ENCODE assay signal across 9 cellular contexts in the genomic region with DNA sequence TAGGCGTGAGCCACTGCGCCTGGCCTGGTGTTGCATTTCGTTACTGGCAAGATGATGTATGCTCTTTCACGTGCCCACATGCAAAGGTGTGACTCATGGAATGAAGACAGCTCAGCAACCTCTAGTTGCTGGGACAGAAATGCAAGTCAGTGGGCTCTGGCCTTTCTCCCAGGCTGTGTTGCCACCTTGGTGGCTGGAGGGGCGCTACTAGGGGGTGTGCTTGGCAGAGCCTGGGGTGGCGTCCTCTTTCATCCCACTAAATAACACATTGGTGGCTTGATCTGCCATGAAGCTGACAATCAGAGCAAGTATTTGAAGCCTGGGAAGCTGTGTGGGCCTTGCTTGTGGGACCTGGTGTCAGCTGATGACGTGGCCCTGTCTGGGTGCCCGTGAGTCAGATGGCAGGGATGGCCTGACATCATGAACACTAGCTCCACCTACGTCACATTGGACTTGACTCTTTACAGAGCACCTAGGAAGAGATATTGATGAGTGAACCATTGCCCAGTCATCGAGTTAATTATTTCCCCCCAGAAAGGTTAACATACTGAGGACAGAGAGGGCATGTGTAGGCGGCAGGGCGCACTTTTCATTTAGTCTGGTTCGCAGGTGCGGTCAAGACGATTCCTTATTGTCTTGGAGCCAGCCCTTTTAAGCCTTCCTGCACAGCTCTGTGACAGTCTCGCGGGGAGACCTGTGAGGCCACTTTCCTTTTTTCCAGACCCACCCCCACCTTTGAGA. TPM values are rescaled to one million over a fixed set of nuclear protein-coding genes. Genes with fewer than 3 reads are reported as not detected.
DNase-seq lines count a peak whose midpoint lies in the region; ATAC-seq and TF ChIP-seq lines count a peak whose summit lies in the region.
"Had no signal": no experiment of that assay in that cellular context is flagged by ENCODE, and none has a peak within 500 bp of the region (broad histone marks: within the 10 kb centered on the region; RNA-seq: fewer than 3 reads in every experiment).

No MANE protein-coding gene starts in this region.

- no peak for TF ChIP-seq CTCF in BE2C (IDR thresholded peaks at IDR 0.05; ENCODE audit: low read depth, low read length)

- peak; percentile 75 for ATAC-seq in activated naive CD8-positive, alpha-beta T cell treated with anti-CD3 and anti-CD28 coated beads, Interleukin-2, amount 50 U/mL, for 24 hours
- ATAC-seq in naive thymus-derived CD8-positive, alpha-beta T cell: no peak
- ATAC-seq in Right ventricle myocardium superior (ENCODE audit: poor library complexity): no peak

- CTCF ChIA-PET in CD8-positive, alpha-beta memory T cell (lab: Charles Lee): interaction anchor here (0.7 to 6.5 kb wide), 19 partner anchors 9 to 933 kb away, joined by 3 to 76 read pairs (median 6); partner anchors contain the start of genes CLYBL, GGACT and ZIC2

- H3K4me3 ChIP-seq in CD8-positive, alpha-beta memory T cell (ENCODE audit: low read length): no peak overlapping the region
- no peak overlapping the region for H3K4me3 ChIP-seq in BE2C (ENCODE audit: low read depth, low read length)

- H3K9me3 ChIP-seq in CD8-positive, alpha-beta memory T cell (ENCODE audit: low read length): no peaks in the 10 kb centered on the region
- no peaks in the 10 kb centered on the region for H3K9me3 ChIP-seq in BE2C

- intact Hi-C loops in Right ventricle myocardium superior (cut with DNase I): loop anchor here (5.0 kb wide), 2 partner anchors 262 to 862 kb away; no protein-coding TSS in a partner anchor

- H3K4me1 Mint-ChIP-seq in CD8-positive, alpha-beta memory T cell: peaks cover 42 to 49% (median 48%) of the 10 kb centered on the region in 3 donors
- peaks cover 41% of the 10 kb centered on the region for H3K4me1 Mint-ChIP-seq in activated naive CD8-positive, alpha-beta T cell treated with anti-CD3 and anti-CD28 coated beads, Interleukin-2, amount 50 U/mL, for 24 hours
- H3K4me1 Mint-ChIP-seq in naive thymus-derived CD8-positive, alpha-beta T cell: peaks cover 16 to 51% (median 48%) of the 10 kb centered on the region in 4 donors

- H3K27ac ChIP-seq in CD8-positive, alpha-beta memory T cell (ENCODE audit: low read depth, low read length): no peak overlapping the region
- H3K27ac ChIP-seq: HL-60 had no signal

- POLR2A ChIA-PET in CD8-positive, alpha-beta memory T cell (lab: Charles Lee): interaction anchor here (0.6 to 1.2 kb wide), 3 partner anchors 49 to 693 kb away, joined by 3 to 4 read pairs (median 4); partner anchors contain the start of gene CLYBL
- POLR2A ChIA-PET in naive thymus-derived CD8-positive, alpha-beta T cell (lab: Charles Lee): interaction anchor here (0.6 to 3.8 kb wide), 9 partner anchors 49 to 933 kb away, joined by 3 to 26 read pairs (median 4); partner anchors contain the start of genes CLYBL and GGACT

- H3K36me3 Mint-ChIP-seq in CD8-positive, alpha-beta memory T cell: no peaks in the 10 kb centered on the region
- H3K36me3 Mint-ChIP-seq in activated naive CD8-positive, alpha-beta T cell treated with anti-CD3 and anti-CD28 coated beads, Interleukin-2, amount 50 U/mL, for 24 hours (ENCODE audit: low read depth): no peaks in the 10 kb centered on the region
- peaks cover 0 to 5% (median 0%) of the 10 kb centered on the region in 3 donors for H3K36me3 Mint-ChIP-seq in naive thymus-derived CD8-positive, alpha-beta T cell

- no peaks in the 10 kb centered on the region for H3K36me3 ChIP-seq in CD8-positive, alpha-beta memory T cell (ENCODE audit: insufficient read depth, low read length)
- H3K36me3 ChIP-seq in BE2C: no peaks in the 10 kb centered on the region

- no peaks in the 10 kb centered on the region for H3K27me3 ChIP-seq in CD8-positive, alpha-beta memory T cell (ENCODE audit: insufficient read depth, low read length, poor library complexity, severe bottlenecking)
- no peaks in the 10 kb centered on the region for H3K27me3 ChIP-seq in BE2C

- no peaks in the 10 kb centered on the region for H3K9me3 Mint-ChIP-seq in CD8-positive, alpha-beta memory T cell
- no peaks in the 10 kb centered on the region for H3K9me3 Mint-ChIP-seq in activated naive CD8-positive, alpha-beta T cell treated with anti-CD3 and anti-CD28 coated beads, Interleukin-2, amount 50 U/mL, for 24 hours
- no peaks in the 10 kb centered on the region for H3K9me3 Mint-ChIP-seq in naive thymus-derived CD8-positive, alpha-beta T cell

- peaks cover 0 to 1% of the 10 kb centered on the region in 2 donors for H3K27me3 Mint-ChIP-seq in CD8-positive, alpha-beta memory T cell
- no peaks in the 10 kb centered on the region for H3K27me3 Mint-ChIP-seq in activated naive CD8-positive, alpha-beta T cell treated with anti-CD3 and anti-CD28 coated beads, Interleukin-2, amount 50 U/mL, for 24 hours
- peaks cover 0 to 1% (median 0%) of the 10 kb centered on the region in 5 donors for H3K27me3 Mint-ChIP-seq in naive thymus-derived CD8-positive, alpha-beta T cell

- no peak for DNase-seq in CD8-positive, alpha-beta memory T cell
- peak; percentile 42 for DNase-seq in LHCN-M2 (ENCODE audit: low read depth)
- peak; percentile 37 for DNase-seq in activated naive CD8-positive, alpha-beta T cell treated with anti-CD3 and anti-CD28 coated beads, Interleukin-2, amount 50 U/mL, for 24 hours
- peak in 1 of 10 donors; percentile 2 for DNase-seq in naive thymus-derived CD8-positive, alpha-beta T cell
- no peak for DNase-seq in Right ventricle myocardium superior
- no peak for DNase-seq in SIG-M5 (lab: John Stamatoyannopoulos, UW)
- DNase-seq in BE2C: no peak
- no peak for DNase-seq in NOMO-1 treated with dmso at 0.1 percent for 144 hours (lab: John Stamatoyannopoulos, UW; ENCODE audit: unreplicated experiment)

- H3K4me1 ChIP-seq in CD8-positive, alpha-beta memory T cell (ENCODE audit: insufficient read depth, low read length): peaks cover 50% of the 10 kb centered on the region
- no peaks in the 10 kb centered on the region for H3K4me1 ChIP-seq in BE2C

- peak overlapping the region in 4 of 7 donors; percentile 78 to 84 (median 82) for H3K4me3 Mint-ChIP-seq in CD8-positive, alpha-beta memory T cell
- peak overlapping the region; percentile 36 for H3K4me3 Mint-ChIP-seq in activated naive CD8-positive, alpha-beta T cell treated with anti-CD3 and anti-CD28 coated beads, Interleukin-2, amount 50 U/mL, for 24 hours
- peak overlapping the region in 6 of 10 donors; percentile 79 to 90 (median 83) for H3K4me3 Mint-ChIP-seq in naive thymus-derived CD8-positive, alpha-beta T cell

- peak overlapping the region in 4 of 8 donors; percentile 70 to 95 (median 86) for H3K27ac Mint-ChIP-seq in CD8-positive, alpha-beta memory T cell
- peak overlapping the region; percentile 81 for H3K27ac Mint-ChIP-seq in activated naive CD8-positive, alpha-beta T cell treated with anti-CD3 and anti-CD28 coated beads, Interleukin-2, amount 50 U/mL, for 24 hours
- peak overlapping the region in 9 of 10 donors; percentile 92 to 99 (median 97) for H3K27ac Mint-ChIP-seq in naive thymus-derived CD8-positive, alpha-beta T cell

RNA-seq across cellular contexts. Expression of gene CLYBL, which starts 49.0 kb away (rescaled TPM):
- 1 to 10 TPM; 3.8 to 5.6 TPM for total RNA-seq in CD8-positive, alpha-beta memory T cell
- polyA plus RNA-seq in CD8-positive, alpha-beta memory T cell: 16.3 TPM
- total RNA-seq in LHCN-M2 (2014; rRNA removed): 0.29 and 1.8 TPM in 2 replicates
- polyA plus RNA-seq in LHCN-M2 (2012): 0.73 TPM
- 10 to 100 TPM; 12.1 TPM for total RNA-seq in naive thymus-derived CD8-positive, alpha-beta T cell
- 10 to 100 TPM in 1 of 3 donors, 1 to 10 TPM in 2; 6.5 to 16.8 (median 8.0) TPM for polyA plus RNA-seq in naive thymus-derived CD8-positive, alpha-beta T cell
- total RNA-seq in Right ventricle myocardium superior: 28.8 TPM
- polyA plus RNA-seq in BE2C (2012; ENCODE audit: insufficient read depth, insufficient read length, low read depth): not detected

Comparison
In these comparisons a context has a peak if more than half of its experiments do, and no peak if none do; other contexts are left out.
1. DNase-seq: peak in LHCN-M2 (single experiment) and activated naive CD8-positive, alpha-beta T cell treated with anti-CD3 and anti-CD28 coated beads, Interleukin-2, amount 50 U/mL, for 24 hours (single experiment); none in CD8-positive, alpha-beta memory T cell (0 of 5), Right ventricle myocardium superior (single experiment), SIG-M5 (single experiment), BE2C (single experiment) and NOMO-1 treated with dmso at 0.1 percent for 144 hours (single experiment).
2. Peak in every context shown above with its lines, with median percentiles within 50 percentile points of each other: H3K4me3 Mint-ChIP-seq.